ENCODE assay signal across 9 cellular contexts in the genomic region with DNA sequence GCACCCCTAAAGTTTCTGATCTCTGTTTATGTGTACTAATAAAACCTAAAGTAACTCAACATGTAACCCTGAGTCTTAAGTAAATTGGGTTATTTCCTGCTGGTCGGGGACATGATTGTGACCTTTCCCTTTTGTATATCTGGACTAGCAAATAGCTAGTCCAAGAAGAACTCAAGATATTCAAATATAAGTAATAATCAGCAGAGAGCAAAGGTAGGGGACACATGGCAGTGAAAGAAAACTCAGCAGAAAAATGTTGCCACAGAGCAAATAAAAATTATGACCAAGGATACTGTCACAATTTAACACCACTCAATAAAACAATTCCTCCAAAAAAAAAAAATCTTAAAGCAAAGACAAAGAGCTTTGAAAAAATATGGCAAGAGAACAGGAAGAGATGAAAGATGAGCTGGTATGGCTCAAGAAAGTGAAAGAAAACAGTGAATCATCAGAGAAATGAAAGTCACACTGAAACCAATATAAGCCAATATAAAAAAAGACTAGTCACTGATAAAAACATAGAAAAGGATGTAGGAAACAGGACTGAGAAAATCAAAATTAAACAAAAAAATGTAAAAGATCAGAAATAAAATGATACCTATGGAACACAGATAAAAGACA. TPM values are rescaled to one million over a fixed set of nuclear protein-coding genes. Genes with fewer than 3 reads are reported as not detected.
DNase-seq lines count a peak whose midpoint lies in the region; ATAC-seq and TF ChIP-seq lines count a peak whose summit lies in the region.
"Had no signal": no experiment of that assay in that cellular context is flagged by ENCODE, and none has a peak within 500 bp of the region (broad histone marks: within the 10 kb centered on the region; RNA-seq: fewer than 3 reads in every experiment).

No MANE protein-coding gene starts in this region.

- peaks cover 0 to 8% of the 10 kb centered on the region in 2 donors for H3K36me3 Mint-ChIP-seq in activated T-cell treated with anti-CD3 and anti-CD28 coated beads, Interleukin-2, amount 50 U/mL, for 72 hours (ENCODE audit: insufficient read depth in 2 of 2)
- peaks cover 57% of the 10 kb centered on the region for H3K36me3 Mint-ChIP-seq in activated B cell treated with CpG ODN at 0.5 μM for 24 hours (ENCODE audit: low read depth)
- peaks cover 63% of the 10 kb centered on the region for H3K36me3 Mint-ChIP-seq in nephron progenitor cell (ENCODE audit: low read depth)

- peak overlapping the region; percentile 90 for H3K27ac Mint-ChIP-seq in activated T-cell treated with anti-CD3 and anti-CD28 coated beads, Interleukin-2, amount 50 U/mL, for 72 hours
- H3K27ac Mint-ChIP-seq in activated B cell treated with CpG ODN at 0.5 μM for 24 hours (peak overlapping the region; percentile 33), nephron progenitor cell (no peak overlapping the region)

- POLR2A ChIA-PET in activated B cell treated with CpG ODN at 0.5 μM for 24 hours (lab: Charles Lee), result no interaction called here

- H3K4me1 Mint-ChIP-seq in activated T-cell treated with anti-CD3 and anti-CD28 coated beads, Interleukin-2, amount 50 U/mL, for 72 hours (ENCODE audit: low read depth), result peaks cover 15% of the 10 kb centered on the region
- H3K4me1 Mint-ChIP-seq in activated B cell treated with CpG ODN at 0.5 μM for 24 hours, result peaks cover 6% of the 10 kb centered on the region
- H3K4me1 Mint-ChIP-seq in nephron progenitor cell, result peaks cover 8% of the 10 kb centered on the region

- CTCF ChIA-PET in activated B cell treated with CpG ODN at 0.5 μM for 24 hours (lab: Charles Lee), result interaction anchor here (0.7 kb wide), 1 partner anchor 95 kb away, joined by 3 read pairs; no protein-coding TSS in a partner anchor

- no peak overlapping the region for H3K4me3 ChIP-seq in skeletal muscle cell (ENCODE audit: low read depth, low read length)
- H3K4me3 ChIP-seq: skin epidermis had no signal

- no peak for TF ChIP-seq CTCF in activated B cell treated with CpG ODN at 0.5 μM for 24 hours (IDR thresholded peaks at IDR 0.05)
- TF ChIP-seq CTCF in nephron progenitor cell (IDR thresholded peaks at IDR 0.05), result no peak

- no peak for DNase-seq in activated T-cell treated with anti-CD3 and anti-CD28 coated beads, Interleukin-2, amount 50 U/mL, for 72 hours
- DNase-seq in activated T-cell treated with anti-CD3 and anti-CD28 coated beads for 4 hours (no peak), activated B cell treated with CpG ODN at 0.5 μM for 24 hours (no peak), skeletal muscle cell (ENCODE audit: low read depth) (peak; percentile 35), LoVo (ENCODE audit: low spot score) (no peak), nephron progenitor cell (no peak), NCI-H1417 (lab: John Stamatoyannopoulos, UW) (no peak)

- no peaks in the 10 kb centered on the region for H3K9me3 Mint-ChIP-seq in activated T-cell treated with anti-CD3 and anti-CD28 coated beads, Interleukin-2, amount 50 U/mL, for 72 hours
- H3K9me3 Mint-ChIP-seq in activated B cell treated with CpG ODN at 0.5 μM for 24 hours (no peaks in the 10 kb centered on the region), nephron progenitor cell (no peaks in the 10 kb centered on the region)

- H3K4me3 Mint-ChIP-seq in activated T-cell treated with anti-CD3 and anti-CD28 coated beads, Interleukin-2, amount 50 U/mL, for 72 hours, result peak overlapping the region in 1 of 2 donors; percentile 91
- H3K4me3 Mint-ChIP-seq in activated B cell treated with CpG ODN at 0.5 μM for 24 hours (no peak overlapping the region), nephron progenitor cell (no peak overlapping the region)

- intact Hi-C loops in activated B cell treated with CpG ODN at 0.5 μM for 24 hours (cut with micrococcal nuclease), result no loop called here

- no peaks in the 10 kb centered on the region for H3K27me3 Mint-ChIP-seq in activated T-cell treated with anti-CD3 and anti-CD28 coated beads, Interleukin-2, amount 50 U/mL, for 72 hours (ENCODE audit: low read depth)
- H3K27me3 Mint-ChIP-seq in activated B cell treated with CpG ODN at 0.5 μM for 24 hours (no peaks in the 10 kb centered on the region), nephron progenitor cell (ENCODE audit: low read depth, poor library complexity) (no peaks in the 10 kb centered on the region)

- peak; percentile 65 to 72 for ATAC-seq in activated T-cell treated with anti-CD3 and anti-CD28 coated beads, Interleukin-2, amount 50 U/mL, for 72 hours (replicated peaks in 1 of 2)
- ATAC-seq in HG02943 (IDR thresholded peaks at IDR 0.05; ENCODE audit: low read depth, unreplicated experiment), result peak; percentile 72
- no peak for ATAC-seq in activated B cell treated with CpG ODN at 0.5 μM for 24 hours (ENCODE audit: low read depth)

RNA-seq across cellular contexts. Expression of a gene that starts 43.5 kb away (rescaled TPM):
- total RNA-seq in activated T-cell treated with anti-CD3 and anti-CD28 coated beads, Interleukin-2, amount 50 U/mL, for 72 hours, result 10 to 100 TPM; 28.0 to 31.9 TPM
- total RNA-seq in activated B cell treated with CpG ODN at 0.5 μM for 24 hours, result 16.4 and 18.3 TPM in 2 replicates

RNA-seq across cellular contexts. Expression of a gene that starts 51.5 kb away (rescaled TPM):
- total RNA-seq in activated T-cell treated with anti-CD3 and anti-CD28 coated beads, Interleukin-2, amount 50 U/mL, for 72 hours, result 10 to 100 TPM; 14.1 to 21.7 TPM
- 20.2 and 21.8 TPM in 2 replicates for total RNA-seq in activated B cell treated with CpG ODN at 0.5 μM for 24 hours
